8 cellular contexts compared by ENCODE assay signal in genomic region chrX:15674514-15674898, GRCh38. TPM values are rescaled to one million over a fixed set of nuclear protein-coding genes. Genes with fewer than 3 reads are reported as not detected.
DNase-seq lines count a peak whose midpoint lies in the region; ATAC-seq and TF ChIP-seq lines count a peak whose summit lies in the region.

No MANE protein-coding gene starts in this region.

- no peak overlapping the region for H3K27ac Mint-ChIP-seq in activated B cell treated with CpG ODN at 0.5 μM for 24 hours
- no peak overlapping the region for H3K27ac Mint-ChIP-seq in stimulated activated naive CD8-positive, alpha-beta T cell treated with anti-CD3 and anti-CD28 coated beads, Interleukin-15, amount 100 ng/mL, for 72 hours

- H3K27ac ChIP-seq in esophagus (ENCODE audit: low read depth in 2 of 2, low read length in 1 of 2): peak overlapping the region; percentile 98 to 99

- no peak for TF ChIP-seq CTCF in activated B cell treated with CpG ODN at 0.5 μM for 24 hours (IDR thresholded peaks at IDR 0.05)

- WGBS in esophagus, 2 donors: 0% methylated on average over 17 of the region's 17 CpGs

- no peak overlapping the region for H3K4me3 Mint-ChIP-seq in activated B cell treated with CpG ODN at 0.5 μM for 24 hours
- H3K4me3 Mint-ChIP-seq in stimulated activated naive CD8-positive, alpha-beta T cell treated with anti-CD3 and anti-CD28 coated beads, Interleukin-15, amount 100 ng/mL, for 72 hours: no peak overlapping the region

- peak; percentile 59 for ATAC-seq in activated B cell treated with CpG ODN at 0.5 μM for 24 hours (ENCODE audit: low read depth)
- peak; percentile 72 for ATAC-seq in stimulated activated naive CD8-positive, alpha-beta T cell treated with anti-CD3 and anti-CD28 coated beads, Interleukin-15, amount 100 ng/mL, for 72 hours

- no peaks in the 10 kb centered on the region for H3K36me3 Mint-ChIP-seq in activated B cell treated with CpG ODN at 0.5 μM for 24 hours (ENCODE audit: low read depth)

- H3K36me3 ChIP-seq in H7 (replicated peaks; ENCODE audit: control insufficient read depth, insufficient read depth, low read length) (no peaks in the 10 kb centered on the region; the same call in 1 of the 2 replicates), esophagus (ENCODE audit: control insufficient read depth in 2 of 2, insufficient read depth in 2 of 2, low read length in 1 of 2) (no peaks in the 10 kb centered on the region)

- H3K27me3 ChIP-seq in H7 (ENCODE audit: control insufficient read depth, insufficient read depth, low read length) (no peaks in the 10 kb centered on the region), esophagus (ENCODE audit: control insufficient read depth in 1 of 2, insufficient read depth in 2 of 2, low read length in 2 of 2) (no peaks in the 10 kb centered on the region)

- H3K4me1 ChIP-seq in esophagus (ENCODE audit: control insufficient read depth in 2 of 2, insufficient read depth in 2 of 2, low read length in 1 of 2): no peaks in the 10 kb centered on the region

- no peaks in the 10 kb centered on the region for H3K27me3 Mint-ChIP-seq in activated B cell treated with CpG ODN at 0.5 μM for 24 hours
- H3K27me3 Mint-ChIP-seq in stimulated activated naive CD8-positive, alpha-beta T cell treated with anti-CD3 and anti-CD28 coated beads, Interleukin-15, amount 100 ng/mL, for 72 hours: no peaks in the 10 kb centered on the region

- CTCF ChIA-PET in activated B cell treated with CpG ODN at 0.5 μM for 24 hours (lab: Charles Lee): no interaction called here

- peak overlapping the region; percentile 70 for H3K4me3 ChIP-seq in H7 (ENCODE audit: insufficient read depth, low read depth, low read length)
- peak overlapping the region; percentile 67 to 90 for H3K4me3 ChIP-seq in esophagus (ENCODE audit: low read depth in 1 of 2, low read length in 2 of 2)

- H3K9me3 ChIP-seq in esophagus (ENCODE audit: control insufficient read depth in 2 of 2, insufficient read depth in 1 of 2, low read depth in 1 of 2, low read length in 1 of 2): no peaks in the 10 kb centered on the region

- peak; percentile 57 to 67 for DNase-seq in activated CD8-positive, alpha-beta memory T cell treated with anti-CD3 and anti-CD28 coated beads for 1 hour (ENCODE audit: extremely low read depth in 1 of 2, low read depth in 1 of 2)
- DNase-seq in activated CD8-positive, alpha-beta memory T cell treated with anti-CD3 and anti-CD28 coated beads for 24 hours: no peak
- no peak for DNase-seq in H7
- peak; percentile 87 for DNase-seq in LHCN-M2 (ENCODE audit: low read depth)
- no peak for DNase-seq in activated B cell treated with CpG ODN at 0.5 μM for 24 hours
- DNase-seq in myocyte (ENCODE audit: low read depth): peak; percentile 92
- no peak for DNase-seq in stimulated activated naive CD8-positive, alpha-beta T cell treated with anti-CD3 and anti-CD28 coated beads, Interleukin-15, amount 100 ng/mL, for 72 hours

- intact Hi-C loops in activated B cell treated with CpG ODN at 0.5 μM for 24 hours (cut with micrococcal nuclease): loop anchor here (2.0 to 10.0 kb wide), 5 partner anchors 180 to 1190 kb away; partner anchors contain the start of genes FANCB, MOSPD2, PIR and SYAP1

- POLR2A ChIA-PET in activated B cell treated with CpG ODN at 0.5 μM for 24 hours (lab: Charles Lee): interaction anchor here (1.0 to 2.5 kb wide), 6 partner anchors 9 to 1045 kb away, joined by 6 to 19 read pairs (median 7); partner anchors contain the start of genes AP1S2, CA5B, SYAP1 and ZRSR2

- no peaks in the 10 kb centered on the region for H3K9me3 Mint-ChIP-seq in activated B cell treated with CpG ODN at 0.5 μM for 24 hours
- no peaks in the 10 kb centered on the region for H3K9me3 Mint-ChIP-seq in stimulated activated naive CD8-positive, alpha-beta T cell treated with anti-CD3 and anti-CD28 coated beads, Interleukin-15, amount 100 ng/mL, for 72 hours

- peaks cover 13% of the 10 kb centered on the region for H3K4me1 Mint-ChIP-seq in activated B cell treated with CpG ODN at 0.5 μM for 24 hours
- H3K4me1 Mint-ChIP-seq in stimulated activated naive CD8-positive, alpha-beta T cell treated with anti-CD3 and anti-CD28 coated beads, Interleukin-15, amount 100 ng/mL, for 72 hours: peaks cover 19% of the 10 kb centered on the region

RNA-seq across cellular contexts. Expression of gene CLTRN, which starts 9.9 kb away (rescaled TPM):
- total RNA-seq in H7 (2014; rRNA removed; shearing (Covaris generic)): 0.73 and 2.7 TPM in 2 replicates
- total RNA-seq in LHCN-M2 (2014; rRNA removed): not detected in 2 replicates
- polyA plus RNA-seq in LHCN-M2 (2012): 0.07 TPM
- total RNA-seq in activated B cell treated with CpG ODN at 0.5 μM for 24 hours: 0.20 and 0.24 TPM in 2 replicates
- polyA plus RNA-seq in esophagus: under 1 TPM; 0.38 to 0.49 TPM
- not detected in 2 replicates for total RNA-seq in myocyte
- polyA plus RNA-seq in myocyte (2012): not detected

Comparison
In these comparisons a context has a peak if more than half of its experiments do, and no peak if none do; other contexts are left out.
1. DNase-seq: peak in activated CD8-positive, alpha-beta memory T cell treated with anti-CD3 and anti-CD28 coated beads for 1 hour (2 of 2), LHCN-M2 (single experiment) and myocyte (single experiment); none in activated CD8-positive, alpha-beta memory T cell treated with anti-CD3 and anti-CD28 coated beads for 24 hours (single experiment), H7 (single experiment), activated B cell treated with CpG ODN at 0.5 μM for 24 hours (single experiment) and stimulated activated naive CD8-positive, alpha-beta T cell treated with anti-CD3 and anti-CD28 coated beads, Interleukin-15, amount 100 ng/mL, for 72 hours (0 of 2).